Comparison of ENCODE assay signal across 15 cellular contexts in the genomic region with DNA sequence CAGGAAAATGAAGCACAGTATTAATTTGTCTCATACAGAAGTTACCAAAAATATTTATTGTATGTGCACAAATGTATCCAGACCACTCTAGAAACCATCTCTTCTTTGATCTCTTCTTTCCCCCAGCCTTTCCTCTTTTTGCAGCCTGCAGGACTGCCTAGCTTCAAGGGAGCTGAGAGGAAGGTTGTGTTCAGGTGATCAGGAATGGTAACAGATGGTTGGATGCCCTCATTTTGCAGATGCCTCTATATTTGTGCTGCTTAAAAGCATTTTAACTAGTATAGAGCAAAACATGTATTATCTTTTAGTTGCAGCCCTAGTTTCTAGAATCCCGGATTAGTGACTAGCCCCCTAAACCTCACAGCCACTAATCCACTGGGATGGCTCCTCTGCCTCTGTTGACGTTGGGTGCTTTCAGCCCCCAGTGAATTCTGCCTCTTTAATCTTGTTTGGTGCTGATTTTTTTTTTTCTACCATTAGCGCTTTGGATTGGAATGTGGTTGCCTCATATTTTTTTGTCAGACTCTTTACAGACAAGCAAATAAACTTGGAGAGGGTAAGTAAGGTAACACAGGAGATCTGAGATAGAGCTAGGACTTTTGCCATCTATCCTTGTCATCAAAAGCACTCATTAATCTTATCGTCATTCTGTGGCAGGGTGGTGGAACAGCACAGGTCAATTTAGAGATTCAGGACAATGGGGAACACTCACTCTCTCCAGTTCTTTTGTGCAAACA.
DNase-seq lines count a peak whose midpoint lies in the region; ATAC-seq and TF ChIP-seq lines count a peak whose summit lies in the region.
"Had no signal": no experiment of that assay in that cellular context is flagged by ENCODE, and none has a peak within 500 bp of the region (broad histone marks: within the 10 kb centered on the region; RNA-seq: fewer than 3 reads in every experiment).

No MANE protein-coding gene starts in this region.

- dilution Hi-C loops in IMR-90 (cut with HindIII; ENCODE audit: low sequenced_read_pairs, unreplicated experiment) = loop anchor here (25.0 kb wide), 1 partner anchor 311 kb away; no protein-coding TSS in a partner anchor

- H3K4me1 Mint-ChIP-seq in neural progenitor cell = peaks cover 19% of the 10 kb centered on the region
- peaks cover 14% of the 10 kb centered on the region for H3K4me1 Mint-ChIP-seq in chondrocyte (ENCODE audit: low read depth)
- H3K4me1 Mint-ChIP-seq in activated T-cell treated with anti-CD3 and anti-CD28 coated beads, Interleukin-2, amount 50 U/mL, for 24 hours (ENCODE audit: low read depth) = peaks cover 2% of the 10 kb centered on the region
- H3K4me1 Mint-ChIP-seq: naive thymus-derived CD4-positive, alpha-beta T cell had no signal

- H4K20me1 ChIP-seq in IMR-90 (ENCODE audit: insufficient read depth, low read length) = no peaks in the 10 kb centered on the region
- no peaks in the 10 kb centered on the region for H4K20me1 ChIP-seq in neural progenitor cell (ENCODE audit: low read depth)

- H4K91ac ChIP-seq in IMR-90 (ENCODE audit: insufficient read depth, low read depth, low read length) = peak overlapping the region; percentile 82; the same call in 1 of the 2 replicates

- H3F3A ChIP-seq in neural progenitor cell (ENCODE audit: low read depth) = peaks cover 7% of the 10 kb centered on the region

- H3K36me3 ChIP-seq in IMR-90 (ENCODE audit: control insufficient read depth, insufficient read depth, low read length) = no peaks in the 10 kb centered on the region
- no peaks in the 10 kb centered on the region for H3K36me3 ChIP-seq in neural progenitor cell
- no peaks in the 10 kb centered on the region for H3K36me3 ChIP-seq in suprapubic skin
- no peaks in the 10 kb centered on the region for H3K36me3 ChIP-seq in mesendoderm (ENCODE audit: control insufficient read depth, insufficient read depth, low read length)
- H3K36me3 ChIP-seq: vagina had no signal

- H3K9me3 Mint-ChIP-seq in neural progenitor cell (peaks cover 12% of the 10 kb centered on the region), chondrocyte (ENCODE audit: low read depth) (peaks cover 16% of the 10 kb centered on the region)
- H3K9me3 Mint-ChIP-seq in activated T-cell treated with anti-CD3 and anti-CD28 coated beads, Interleukin-2, amount 50 U/mL, for 24 hours = peaks cover 6% of the 10 kb centered on the region

- peak overlapping the region; percentile 96 for H2BK20ac ChIP-seq in IMR-90 (ENCODE audit: low read depth, low read length)

- peak; percentile 43 for DNase-seq in AG08396 (ENCODE audit: low spot score)
- DNase-seq in IMR-90 = peak; percentile 55
- DNase-seq in cerebellar nuclear complex (lab: John Stamatoyannopoulos, UW) = peak; percentile 48 to 60
- peak; percentile 24 for DNase-seq in neural progenitor cell (ENCODE audit: low spot score)
- no peak for DNase-seq in chondrocyte (ENCODE audit: low spot score)
- no peak for DNase-seq in suprapubic skin (ENCODE audit: low spot score in 2 of 2)
- no peak for DNase-seq in mesendoderm
- DNase-seq in activated T-cell treated with anti-CD3 and anti-CD28 coated beads, Interleukin-2, amount 50 U/mL, for 24 hours = no peak
- DNase-seq: activated naive CD4-positive, alpha-beta T cell treated with anti-CD3 and anti-CD28 coated beads, Interleukin-2, amount 50 U/mL, for 16 hours; MV-4-11; naive thymus-derived CD4-positive, alpha-beta T cell; NCI-H774; SHP77 had no signal

- H2BK15ac ChIP-seq in IMR-90 (ENCODE audit: low read depth, low read length) (peak overlapping the region; percentile 45), mesendoderm (replicated peaks; ENCODE audit: low read depth) (no peak overlapping the region)

- peak overlapping the region; percentile 19; the same call in 1 of the 2 replicates for H3K9ac ChIP-seq in IMR-90 (ENCODE audit: low read depth, low read length)
- H3K9ac ChIP-seq in neural progenitor cell = no peak overlapping the region
- H3K9ac ChIP-seq in mesendoderm (ENCODE audit: low read length) = no peak overlapping the region

- BruUV-seq in IMR-90 (replicated peaks; lab: Mats Ljungman, UMichigan) = no TSS peak

- peak overlapping the region; percentile 42 to 76; a peak in 3 of 4 replicates for H4K8ac ChIP-seq in IMR-90 (ENCODE audit: low read depth in 2 of 2, low read length in 2 of 2)
- no peak overlapping the region for H4K8ac ChIP-seq in mesendoderm (ENCODE audit: low read depth, low read length)

- intact Hi-C loops in IMR-90 (cut with micrococcal nuclease) = loop anchor here (5.0 to 10.0 kb wide), 2 partner anchors 59 to 146 kb away; no protein-coding TSS in a partner anchor

- peak overlapping the region; percentile 75 for H3K14ac ChIP-seq in IMR-90 (replicated peaks; ENCODE audit: low read depth, low read length)

- peak; percentile 61 for ATAC-seq in IMR-90 (ENCODE audit: low read depth)
- ATAC-seq: naive thymus-derived CD4-positive, alpha-beta T cell had no signal

- H2BK120ac ChIP-seq in IMR-90 (ENCODE audit: low read depth, low read length) (peak overlapping the region; percentile 91), mesendoderm (ENCODE audit: low read depth, low read length) (no peak overlapping the region)

- H3K4ac ChIP-seq in IMR-90 (ENCODE audit: low read depth, low read length) (peak overlapping the region; percentile 90), mesendoderm (ENCODE audit: low read depth, low read length) (no peak overlapping the region)

- H3K4me3 ChIP-seq in IMR-90 (ENCODE audit: insufficient read depth, low read depth, low read length) (no peak overlapping the region), neural progenitor cell (no peak overlapping the region), suprapubic skin (no peak overlapping the region), mesendoderm (ENCODE audit: low read length) (no peak overlapping the region)
- H3K4me3 ChIP-seq: vagina had no signal

- H3K79me2 ChIP-seq in neural progenitor cell (ENCODE audit: low read depth) (no peaks in the 10 kb centered on the region), mesendoderm (ENCODE audit: control insufficient read depth, insufficient read depth, low read length) (no peaks in the 10 kb centered on the region)

- H3K56ac ChIP-seq in IMR-90 (ENCODE audit: extremely low read depth, insufficient read depth, low read length) (0 out of 2 replicates have a peak overlapping the region, but pooled peaks have one; percentile 50), mesendoderm (ENCODE audit: low read length) (no peak overlapping the region)

- H3K4me1 ChIP-seq in IMR-90 (ENCODE audit: control insufficient read depth, insufficient read depth, low read length) (peaks cover 19% of the 10 kb centered on the region), neural progenitor cell (peaks cover 26% of the 10 kb centered on the region), suprapubic skin (peaks cover 8% of the 10 kb centered on the region), mesendoderm (ENCODE audit: control insufficient read depth, low read depth, low read length) (no peaks in the 10 kb centered on the region)
- H3K4me1 ChIP-seq: vagina had no signal

- peak overlapping the region; percentile 80 for H2AK5ac ChIP-seq in IMR-90 (ENCODE audit: low read depth, low read length)
- H2AK5ac ChIP-seq in mesendoderm (ENCODE audit: low read length) = no peak overlapping the region

- H3K36me3 Mint-ChIP-seq in neural progenitor cell (no peaks in the 10 kb centered on the region), chondrocyte (ENCODE audit: low read depth) (peaks cover 3% of the 10 kb centered on the region)
- no peaks in the 10 kb centered on the region for H3K36me3 Mint-ChIP-seq in activated T-cell treated with anti-CD3 and anti-CD28 coated beads, Interleukin-2, amount 50 U/mL, for 24 hours (ENCODE audit: low read depth)

- H2BK5ac ChIP-seq in IMR-90 (ENCODE audit: low read depth, low read length, poor library complexity, severe bottlenecking) (peak overlapping the region; percentile 72), mesendoderm (ENCODE audit: low read length) (no peak overlapping the region)

- H3K27ac Mint-ChIP-seq in neural progenitor cell (no peak overlapping the region), chondrocyte (ENCODE audit: unreplicated experiment) (no peak overlapping the region)
- no peak overlapping the region for H3K27ac Mint-ChIP-seq in activated T-cell treated with anti-CD3 and anti-CD28 coated beads, Interleukin-2, amount 50 U/mL, for 24 hours
- H3K27ac Mint-ChIP-seq: naive thymus-derived CD4-positive, alpha-beta T cell had no signal

- TF ChIP-seq RAD21 in IMR-90 (IDR thresholded peaks at IDR 0.05; ENCODE audit: low read length) = no peak

- in situ Hi-C loops in IMR-90 (cut with MboI; ENCODE audit: low sequenced_read_pairs) = no loop called here

- peak overlapping the region; percentile 63 for H3K4me2 ChIP-seq in IMR-90 (ENCODE audit: low read depth, low read length)
- peak overlapping the region; percentile 23 for H3K4me2 ChIP-seq in neural progenitor cell
- no peak overlapping the region for H3K4me2 ChIP-seq in mesendoderm (ENCODE audit: low read length)

- H4K5ac ChIP-seq in IMR-90 (ENCODE audit: low read depth, low read length) = peak overlapping the region; percentile 74; the same call in 1 of the 2 replicates
- no peak overlapping the region for H4K5ac ChIP-seq in mesendoderm (ENCODE audit: low read length)

- H3K4me3 Mint-ChIP-seq in neural progenitor cell = no peak overlapping the region
- H3K4me3 Mint-ChIP-seq in chondrocyte (ENCODE audit: unreplicated experiment) = no peak overlapping the region
- no peak overlapping the region for H3K4me3 Mint-ChIP-seq in activated T-cell treated with anti-CD3 and anti-CD28 coated beads, Interleukin-2, amount 50 U/mL, for 24 hours
- H3K4me3 Mint-ChIP-seq: naive thymus-derived CD4-positive, alpha-beta T cell had no signal

- H3K18ac ChIP-seq in IMR-90 (ENCODE audit: low read depth, low read length) (peak overlapping the region; percentile 91), mesendoderm (ENCODE audit: low read length) (no peak overlapping the region)

- WGBS in IMR-90 (ENCODE audit: extremely low coverage in 2 of 2, insufficient read length in 1 of 2), 2 experiments = no CpG with 5 or more reads among the region's 4 CpGs
- WGBS in suprapubic skin = 26% methylated on average over 4 of the region's 4 CpGs
- WGBS in mesendoderm (ENCODE audit: extremely low coverage, insufficient coverage, low lambda C conversion rate) = no CpG with 5 or more reads among the region's 4 CpGs

- peak overlapping the region; percentile 34 for H2AK9ac ChIP-seq in IMR-90 (replicated peaks; ENCODE audit: low read depth, low read length, poor library complexity)

- no peak for TF ChIP-seq EP300 in suprapubic skin (IDR thresholded peaks at IDR 0.05)

- H3K9me3 ChIP-seq in IMR-90 (ENCODE audit: control insufficient read depth, insufficient read depth, low read length) (peaks cover 5% of the 10 kb centered on the region), neural progenitor cell (ENCODE audit: low read depth) (no peaks in the 10 kb centered on the region), suprapubic skin (no peaks in the 10 kb centered on the region)
- H3K9me3 ChIP-seq: vagina had no signal

- TF ChIP-seq POLR2A in IMR-90 (IDR thresholded peaks at IDR 0.05; ENCODE audit: low read depth, low read length) = no peak
- no peak for TF ChIP-seq POLR2A in suprapubic skin (IDR thresholded peaks at IDR 0.05)

- CTCF ChIA-PET in IMR-90 (lab: Yijun Ruan, JAX) = interaction anchor here (1.6 to 2.2 kb wide), 2 partner anchors 11 to 75 kb away, joined by 3 to 9 read pairs; no protein-coding TSS in a partner anchor

- H3K27me3 Mint-ChIP-seq in neural progenitor cell (ENCODE audit: insufficient read depth, low read depth) (peaks cover 2% of the 10 kb centered on the region), chondrocyte (ENCODE audit: low read depth) (no peaks in the 10 kb centered on the region)
- H3K27me3 Mint-ChIP-seq in activated T-cell treated with anti-CD3 and anti-CD28 coated beads, Interleukin-2, amount 50 U/mL, for 24 hours = peaks cover 38% of the 10 kb centered on the region

- H3K79me1 ChIP-seq in IMR-90 (ENCODE audit: low read depth in 1 of 2, low read length in 2 of 2) (no peaks in the 10 kb centered on the region), mesendoderm (ENCODE audit: low read length) (no peaks in the 10 kb centered on the region)

- no peak overlapping the region for H2AFZ ChIP-seq in IMR-90 (replicated peaks; ENCODE audit: low read length, poor library complexity)
- no peak overlapping the region for H2AFZ ChIP-seq in neural progenitor cell (replicated peaks)

- H3K23ac ChIP-seq in IMR-90 (ENCODE audit: low read depth, low read length) (peak overlapping the region; percentile 63; the same call in 1 of the 2 replicates), mesendoderm (ENCODE audit: low read length) (no peak overlapping the region)

- peaks cover 6% of the 10 kb centered on the region; the same call in 1 of the 2 replicates for H3K9me1 ChIP-seq in IMR-90 (ENCODE audit: insufficient read depth, low read length)

- H3K27me3 ChIP-seq in IMR-90 (ENCODE audit: control insufficient read depth, insufficient read depth, low read length) = no peaks in the 10 kb centered on the region
- no peaks in the 10 kb centered on the region for H3K27me3 ChIP-seq in neural progenitor cell
- H3K27me3 ChIP-seq in suprapubic skin = no peaks in the 10 kb centered on the region
- H3K27me3 ChIP-seq in mesendoderm (ENCODE audit: insufficient read depth, low read length, poor library complexity) = no peaks in the 10 kb centered on the region
- H3K27me3 ChIP-seq: vagina had no signal

- TF ChIP-seq CTCF in IMR-90 (conservative IDR thresholded peaks at IDR 0.05; ENCODE audit: low read depth, low read length) = no peak
- no peak for TF ChIP-seq CTCF in neural progenitor cell (IDR thresholded peaks at IDR 0.05)
- no peak for TF ChIP-seq CTCF in chondrocyte (IDR thresholded peaks at IDR 0.05)
- no peak for TF ChIP-seq CTCF in suprapubic skin (IDR thresholded peaks at IDR 0.05)

- POLR2A ChIA-PET in IMR-90 (lab: Charles Lee; ENCODE audit: unreplicated experiment) = interaction anchor here (0.6 kb wide), 1 partner anchor 205 kb away, joined by 3 read pairs; no protein-coding TSS in a partner anchor

- H3K27ac ChIP-seq in IMR-90 (ENCODE audit: insufficient read depth, low read length) = peak overlapping the region; percentile 33; the same call in 1 of the 2 replicates
- no peak overlapping the region for H3K27ac ChIP-seq in neural progenitor cell
- H3K27ac ChIP-seq in suprapubic skin = no peak overlapping the region
- no peak overlapping the region for H3K27ac ChIP-seq in mesendoderm (ENCODE audit: low read depth, low read length)
- H3K27ac ChIP-seq: HL-60, vagina had no signal

Comparison
In these comparisons a context has a peak if more than half of its experiments do, and no peak if none do; other contexts are left out.
1. DNase-seq: peak in AG08396 (single experiment), IMR-90 (single experiment), cerebellar nuclear complex (2 of 2) and neural progenitor cell (single experiment); none in chondrocyte (single experiment), suprapubic skin (0 of 2), mesendoderm (single experiment) and activated T-cell treated with anti-CD3 and anti-CD28 coated beads, Interleukin-2, amount 50 U/mL, for 24 hours (single experiment).